Comparison of ENCODE assay signal across 8 cellular contexts in the genomic region with DNA sequence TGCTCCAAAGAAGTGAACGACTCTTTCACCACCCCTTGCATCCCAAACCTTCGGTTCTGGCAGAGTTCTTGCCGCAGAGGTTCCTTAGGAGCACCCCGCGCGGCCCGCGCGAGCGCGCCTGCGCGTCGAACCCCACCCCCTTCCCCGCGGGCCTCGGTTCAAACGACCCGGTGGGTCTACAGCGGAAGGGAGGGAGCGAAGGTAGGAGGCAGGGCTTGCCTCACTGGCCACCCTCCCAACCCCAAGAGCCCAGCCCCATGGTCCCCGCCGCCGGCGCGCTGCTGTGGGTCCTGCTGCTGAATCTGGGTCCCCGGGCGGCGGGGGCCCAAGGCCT. TPM values are rescaled to one million over a fixed set of nuclear protein-coding genes. Genes with fewer than 3 reads are reported as not detected.
DNase-seq lines count a peak whose midpoint lies in the region; ATAC-seq, FAIRE-seq and TF ChIP-seq lines count a peak whose summit lies in the region.

A gene with protein sequence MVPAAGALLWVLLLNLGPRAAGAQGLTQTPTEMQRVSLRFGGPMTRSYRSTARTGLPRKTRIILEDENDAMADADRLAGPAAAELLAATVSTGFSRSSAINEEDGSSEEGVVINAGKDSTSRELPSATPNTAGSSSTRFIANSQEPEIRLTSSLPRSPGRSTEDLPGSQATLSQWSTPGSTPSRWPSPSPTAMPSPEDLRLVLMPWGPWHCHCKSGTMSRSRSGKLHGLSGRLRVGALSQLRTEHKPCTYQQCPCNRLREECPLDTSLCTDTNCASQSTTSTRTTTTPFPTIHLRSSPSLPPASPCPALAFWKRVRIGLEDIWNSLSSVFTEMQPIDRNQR (plus strand): TSS at position 161 of the 334 bp plus-strand sequence. CDS start 97 bp downstream, at position 258.

- H2AK5ac ChIP-seq in H1 (ENCODE audit: low read depth, low read length): peak within 1 kb of the TSS; percentile 55; the same call in 1 of the 2 replicates

- no peaks in the 10 kb centered on the region for H3K79me2 ChIP-seq in H1 (ENCODE audit: control insufficient read depth in 1 of 2, insufficient read depth in 2 of 2, low read length in 2 of 2)

- H3K36me3 ChIP-seq in H1 (ENCODE audit: control insufficient read depth in 2 of 4, insufficient read depth in 4 of 4, low read length in 3 of 4) (peaks cover 2 to 28% (median 6%) of the 10 kb centered on the region in 4 experiments; a peak in 6 of 8 replicates), lung (ENCODE audit: control insufficient read depth in 2 of 2, insufficient read depth in 2 of 2, low read length in 2 of 2) (peaks cover 8 to 13% of the 10 kb centered on the region in 2 donors)

- peaks cover 8% of the 10 kb centered on the region; the same call in 1 of the 2 replicates for H3K23me2 ChIP-seq in H1 (ENCODE audit: low read depth, low read length)

- 0 out of 2 replicates have a peak within 1 kb of the TSS, but pooled peaks have one; percentile 92 for H2BK15ac ChIP-seq in H1 (ENCODE audit: low read length)

- peak within 1 kb of the TSS; percentile 95 for H4K8ac ChIP-seq in H1 (ENCODE audit: extremely low read depth, insufficient read depth, low read length)

- peak within 1 kb of the TSS; percentile 64 for H3K4ac ChIP-seq in H1 (replicated peaks; ENCODE audit: insufficient read length, low read depth, low read length)

- no peak for TF ChIP-seq EP300 in H1 (IDR thresholded peaks at IDR 0.05; ENCODE audit: borderline replicate concordance in 1 of 2, low read depth in 2 of 2, low read length in 2 of 2)

- CTCF ChIA-PET in activated CD8-positive, alpha-beta T cell treated with anti-CD3 and anti-CD28 coated beads, Interleukin-2, amount 10 ng/mL, durations not matched to agents 7 days and 5 days (lab: Charles Lee): interaction anchor here (0.7 to 7.8 kb wide), 14 partner anchors 9 to 204 kb away, joined by 3 to 77 read pairs (median 5); a partner anchor contains a TSS
- CTCF ChIA-PET in H1 (lab: Charles Lee; ENCODE audit: partially characterized antibody): interaction anchor here (0.7 to 9.6 kb wide), 18 partner anchors 8 to 222 kb away, joined by 3 to 95 read pairs (median 4); a partner anchor contains a TSS

- peak within 1 kb of the TSS; percentile 86 for H2BK12ac ChIP-seq in H1 (ENCODE audit: low read depth, low read length)

- no peak within 1 kb of the TSS for H3K23ac ChIP-seq in H1 (ENCODE audit: insufficient read length)

- POLR2A ChIA-PET in activated CD8-positive, alpha-beta T cell treated with anti-CD3 and anti-CD28 coated beads, Interleukin-2, amount 10 ng/mL, durations not matched to agents 7 days and 5 days (lab: Charles Lee): interaction anchor here (1.0 to 4.0 kb wide), 7 partner anchors 11 to 299 kb away, joined by 3 to 32 read pairs (median 4); a partner anchor contains a TSS
- POLR2A ChIA-PET in H1 (lab: Charles Lee; ENCODE audit: partially characterized antibody): interaction anchor here (0.8 to 7.7 kb wide), 18 partner anchors 11 to 234 kb away, joined by 3 to 107 read pairs (median 5); a partner anchor contains a TSS

- TF ChIP-seq RAD21 in H1 (IDR thresholded peaks at IDR 0.05 in 1 of 2, conservative IDR thresholded peaks at IDR 0.05 in 1 of 2; ENCODE audit: low read depth in 2 of 2, low read length in 2 of 2): no peak

- FAIRE-seq in GM12891 (lab: Jason Lieb, UNC) (peak; percentile 71), H1 (lab: Jason Lieb, UNC) (no peak)

- H2BK120ac ChIP-seq in H1 (replicated peaks; ENCODE audit: low read depth, low read length): peak within 1 kb of the TSS; percentile 16

- H2AFZ ChIP-seq in H1 (ENCODE audit: low read length): peak within 1 kb of the TSS; percentile 68; the same call in 1 of the 2 replicates

- no peaks in the 10 kb centered on the region for H3K27me3 Mint-ChIP-seq in activated CD8-positive, alpha-beta T cell treated with anti-CD3 and anti-CD28 coated beads, Interleukin-2, amount 10 ng/mL, durations not matched to agents 7 days and 5 days (ENCODE audit: low read depth)
- H3K27me3 Mint-ChIP-seq in stimulated activated memory B cell treated with anti-CD40 and anti-IgM and Interleukin-4, amounts not matched to agents 10 μg/mL and 1 μg/mL and 100 μg/mL, for 72 hours: no peaks in the 10 kb centered on the region

- TF ChIP-seq CTCF in H1 (IDR thresholded peaks at IDR 0.05; ENCODE audit: control extremely low read depth in 1 of 3, insufficient read depth in 1 of 3, low read depth in 1 of 3, low read length in 3 of 3) (no peak), lung (IDR thresholded peaks at IDR 0.05; ENCODE audit: control extremely low read depth, extremely low read depth) (no peak)

- no peak within 1 kb of the TSS for H3K14ac ChIP-seq in H1 (ENCODE audit: insufficient read length)

- H3K4me3 Mint-ChIP-seq in activated CD8-positive, alpha-beta T cell treated with anti-CD3 and anti-CD28 coated beads, Interleukin-2, amount 10 ng/mL, durations not matched to agents 7 days and 5 days: peak within 1 kb of the TSS; percentile 89
- H3K4me3 Mint-ChIP-seq in stimulated activated memory B cell treated with anti-CD40 and anti-IgM and Interleukin-4, amounts not matched to agents 10 μg/mL and 1 μg/mL and 100 μg/mL, for 72 hours: peak within 1 kb of the TSS; percentile 92

- H3K27ac Mint-ChIP-seq in activated CD8-positive, alpha-beta T cell treated with anti-CD3 and anti-CD28 coated beads, Interleukin-2, amount 10 ng/mL, durations not matched to agents 7 days and 5 days: peak within 1 kb of the TSS; percentile 90
- peak within 1 kb of the TSS; percentile 95 for H3K27ac Mint-ChIP-seq in stimulated activated memory B cell treated with anti-CD40 and anti-IgM and Interleukin-4, amounts not matched to agents 10 μg/mL and 1 μg/mL and 100 μg/mL, for 72 hours

- peak; percentile 62 for ATAC-seq in HG02852 (IDR thresholded peaks at IDR 0.05; ENCODE audit: unreplicated experiment)
- ATAC-seq in activated CD8-positive, alpha-beta T cell treated with anti-CD3 and anti-CD28 coated beads, Interleukin-2, amount 10 ng/mL, durations not matched to agents 7 days and 5 days: peak; percentile 64
- peak; percentile 86 for ATAC-seq in lung (ENCODE audit: insufficient read depth, low FRiP score)
- peak; percentile 88 for ATAC-seq in stimulated activated memory B cell treated with anti-CD40 and anti-IgM and Interleukin-4, amounts not matched to agents 10 μg/mL and 1 μg/mL and 100 μg/mL, for 72 hours

- peak within 1 kb of the TSS; percentile 60 for H3K27ac ChIP-seq in H1 (ENCODE audit: low read depth, low read length)
- peak within 1 kb of the TSS; percentile 88 to 90 for H3K27ac ChIP-seq in lung (ENCODE audit: low read depth in 1 of 2, low read length in 1 of 2)

- H3K4me2 ChIP-seq in H1 (ENCODE audit: insufficient read depth in 1 of 2, low read depth in 2 of 2, low read length in 2 of 2): peak within 1 kb of the TSS; percentile 92 to 98

- H3K4me3 ChIP-seq in H1 (ENCODE audit: extremely low read depth in 1 of 4, insufficient read depth in 2 of 4, low read depth in 3 of 4, low read length in 4 of 4): peak within 1 kb of the TSS; percentile 70 to 96 (median 84)
- H3K4me3 ChIP-seq in lung: peak within 1 kb of the TSS; percentile 69

- H4K20me1 ChIP-seq in H1 (replicated peaks in 1 of 2; ENCODE audit: control insufficient read depth in 1 of 2, insufficient read depth in 2 of 2, low read length in 2 of 2): peaks cover 0 to 3% of the 10 kb centered on the region in 2 experiments

- peak within 1 kb of the TSS; percentile 64 to 81 (median 74) for H3K9ac ChIP-seq in H1 (replicated peaks in 1 of 4; ENCODE audit: extremely low read depth in 1 of 4, low read depth in 3 of 4, low read length in 3 of 4)

- H3K18ac ChIP-seq in H1 (ENCODE audit: extremely low read depth, low read length): peak within 1 kb of the TSS; percentile 95

- H3K4me1 ChIP-seq in H1 (replicated peaks in 1 of 4; ENCODE audit: control insufficient read depth in 3 of 4, insufficient read depth in 4 of 4, low read length in 3 of 4) (peaks cover 0 to 7% (median 3%) of the 10 kb centered on the region in 4 experiments; a peak in 4 of 7 replicates), lung (ENCODE audit: control insufficient read depth in 2 of 2, insufficient read depth in 2 of 2, low read length in 2 of 2) (peaks cover 7 to 9% of the 10 kb centered on the region in 2 donors)

- H3K4me1 Mint-ChIP-seq in activated CD8-positive, alpha-beta T cell treated with anti-CD3 and anti-CD28 coated beads, Interleukin-2, amount 10 ng/mL, durations not matched to agents 7 days and 5 days (ENCODE audit: low read depth): peaks cover 53% of the 10 kb centered on the region
- peaks cover 37% of the 10 kb centered on the region for H3K4me1 Mint-ChIP-seq in stimulated activated memory B cell treated with anti-CD40 and anti-IgM and Interleukin-4, amounts not matched to agents 10 μg/mL and 1 μg/mL and 100 μg/mL, for 72 hours

- H2BK5ac ChIP-seq in H1 (ENCODE audit: low read depth, low read length): peak within 1 kb of the TSS; percentile 88

- peak within 1 kb of the TSS; percentile 58 for H4K5ac ChIP-seq in H1 (ENCODE audit: insufficient read length, low read depth, low read length)

- no peaks in the 10 kb centered on the region for H3K27me3 ChIP-seq in H1 (replicated peaks in 1 of 4; ENCODE audit: control insufficient read depth in 3 of 4, extremely low read depth in 1 of 4, insufficient read depth in 3 of 4, low read length in 3 of 4)
- H3K27me3 ChIP-seq in lung (ENCODE audit: control insufficient read depth, insufficient read depth): no peaks in the 10 kb centered on the region

- H3K9me3 ChIP-seq in H1 (ENCODE audit: insufficient read depth in 2 of 2, low read depth in 1 of 2, low read length in 1 of 2) (no peaks in the 10 kb centered on the region; a peak in 1 of 4 replicates), lung (ENCODE audit: control insufficient read depth in 2 of 2, insufficient read depth in 1 of 2, low read length in 1 of 2) (no peaks in the 10 kb centered on the region)

- H4K91ac ChIP-seq in H1 (replicated peaks; ENCODE audit: insufficient read length, low read length): peak within 1 kb of the TSS; percentile 83

- no peak within 1 kb of the TSS for H2BK20ac ChIP-seq in H1 (ENCODE audit: low read length)

- peak within 1 kb of the TSS; percentile 74 for H3K56ac ChIP-seq in H1 (replicated peaks; ENCODE audit: insufficient read length, low read depth, low read length)

- DNase-seq in GM12891 (ENCODE audit: insufficient read length, low spot score): peak; percentile 79
- peak; percentile 88 for DNase-seq in NCI-H345 treated with DMSO at 0.1 percent for 48 hours (lab: John Stamatoyannopoulos, UW; ENCODE audit: unreplicated experiment)
- peak; percentile 68 for DNase-seq in activated CD8-positive, alpha-beta T cell treated with anti-CD3 and anti-CD28 coated beads, Interleukin-2, amount 10 ng/mL, durations not matched to agents 7 days and 5 days
- DNase-seq in H1 (ENCODE audit: low read depth in 1 of 2, low spot score in 2 of 2): peak in 1 of 2 experiments; percentile 83
- peak; percentile 54 for DNase-seq in lung (ENCODE audit: low spot score)
- no peak for DNase-seq in dedifferentiated amniotic fluid mesenchymal stem cell (ENCODE audit: extremely low spot score)

- no peaks in the 10 kb centered on the region for H3K79me1 ChIP-seq in H1 (ENCODE audit: low read depth, low read length)

- peaks cover 28% of the 10 kb centered on the region for H3K36me3 Mint-ChIP-seq in activated CD8-positive, alpha-beta T cell treated with anti-CD3 and anti-CD28 coated beads, Interleukin-2, amount 10 ng/mL, durations not matched to agents 7 days and 5 days (ENCODE audit: low read depth)
- H3K36me3 Mint-ChIP-seq in stimulated activated memory B cell treated with anti-CD40 and anti-IgM and Interleukin-4, amounts not matched to agents 10 μg/mL and 1 μg/mL and 100 μg/mL, for 72 hours: peaks cover 18% of the 10 kb centered on the region

- TF ChIP-seq POLR2A in GM12891 (IDR thresholded peaks at IDR 0.05; ENCODE audit: low read depth, low read length) (0 out of 2 replicates have a peak, but pooled peaks have one; percentile 45), H1 (IDR thresholded peaks at IDR 0.05; ENCODE audit: control extremely low read depth in 1 of 2, low read depth in 2 of 2, low read length in 2 of 2) (no peak; a peak in 1 of 3 replicates)

- no peaks in the 10 kb centered on the region for H3K9me3 Mint-ChIP-seq in activated CD8-positive, alpha-beta T cell treated with anti-CD3 and anti-CD28 coated beads, Interleukin-2, amount 10 ng/mL, durations not matched to agents 7 days and 5 days (ENCODE audit: insufficient read depth)
- no peaks in the 10 kb centered on the region for H3K9me3 Mint-ChIP-seq in stimulated activated memory B cell treated with anti-CD40 and anti-IgM and Interleukin-4, amounts not matched to agents 10 μg/mL and 1 μg/mL and 100 μg/mL, for 72 hours

- WGBS in H1 (ENCODE audit: extremely low coverage in 1 of 2, insufficient coverage in 1 of 2, insufficient read length in 1 of 2, insufficient replicate concordance in 2 of 2, low coverage in 1 of 2, low lambda C conversion rate in 2 of 2, missing lambda C conversion rate in 1 of 2), 2 experiments: 0% methylated on average over 11 of the region's 29 CpGs; no CpG with 5 or more reads in 1 of the 2 experiments
- 0 to 1% methylated on average over 29 of the region's 29 CpGs for WGBS in lung, 2 donors

RNA-seq across cellular contexts. Expression of the gene that starts here (rescaled TPM):
- polyA plus RNA-seq in GM12891 (2012; ENCODE audit: low read depth, missing spikeins): 1.2 TPM
- total RNA-seq in activated CD8-positive, alpha-beta T cell treated with anti-CD3 and anti-CD28 coated beads, Interleukin-2, amount 10 ng/mL, durations not matched to agents 7 days and 5 days: 1 to 10 TPM; 1.3 TPM
- total RNA-seq in H1 (2021; fragmentation: NEBNext Ultra II Directional; extraction: Animal tissue kit (Norgen Biotek cat#: 25700)): 3.0 and 5.0 TPM in 2 replicates
- polyA plus RNA-seq in H1 (2011; rRNA removed) (3.4 and 5.6 TPM in 2 replicates), lung (1 to 10 TPM; 2.3 to 3.5 TPM)
- 2.7 TPM for polyA plus RNA-seq in H1 (2011; cell fraction: cytosol; rRNA removed)
- 3.9 TPM for polyA plus RNA-seq in H1 (2011; cell fraction: nucleus; rRNA removed)
- 3.1 to 4.8 TPM (median 3.5 TPM) in 4 replicates for polyA plus RNA-seq in H1 (2012, experiment 1 of 2)
- 4.0 TPM for polyA plus RNA-seq in H1 (2012, experiment 2 of 2)
- 3.0 TPM for polyA plus RNA-seq in H1 (2013, experiment 1 of 2)
- 3.2 TPM for polyA plus RNA-seq in H1 (2013, experiment 2 of 2)
- 1.2 and 4.4 TPM in 2 replicates for polyA minus RNA-seq in H1 (2011; rRNA and poly(A)+ RNA removed)
- polyA minus RNA-seq in H1 (2011; cell fraction: cytosol; rRNA and poly(A)+ RNA removed): 1.0 TPM
- 2.8 TPM for polyA minus RNA-seq in H1 (2011; cell fraction: nucleus; rRNA and poly(A)+ RNA removed)
- 1 to 10 TPM; 4.3 to 4.9 TPM for total RNA-seq in lung
